In genomic region chr18:70334264-70334663, GRCh38 we compare ENCODE assay signal across 24 cellular contexts. TPM values are rescaled to one million over a fixed set of nuclear protein-coding genes. Genes with fewer than 3 reads are reported as not detected.
DNase-seq lines count a peak whose midpoint lies in the region; ATAC-seq, FAIRE-seq and TF ChIP-seq lines count a peak whose summit lies in the region.
"Had no signal": no experiment of that assay in that cellular context is flagged by ENCODE, and none has a peak within 500 bp of the region (broad histone marks: within the 10 kb centered on the region; RNA-seq: fewer than 3 reads in every experiment).

No MANE protein-coding gene starts in this region.

- DNase-seq in A549 (ENCODE audit: low read depth in 1 of 2, low spot score in 1 of 2) = no peak
- no peak for DNase-seq in RWPE2 (ENCODE audit: low spot score)
- DNase-seq in fibroblast of lung (ENCODE audit: low read depth in 2 of 2) = no peak
- DNase-seq in osteoblast (ENCODE audit: insufficient read length, low spot score, missing footprints) = no peak
- no peak for DNase-seq in nucleus accumbens (lab: John Stamatoyannopoulos, UW)
- DNase-seq in HEK293T (ENCODE audit: extremely low spot score) = no peak
- DNase-seq: activated CD8-positive, alpha-beta T cell treated with anti-CD3 and anti-CD28 coated beads for 36 hours; anterior cingulate cortex; CD8-positive, alpha-beta T cell; central memory CD4-positive, alpha-beta T cell; glutamatergic neuron; NCI-H1105; NCI-H2029; posterior cingulate gyrus; stimulated activated CD4-positive, alpha-beta T cell treated with anti-CD3 and anti-CD28 coated beads, Interleukin-15, amount 100 ng/mL, for 24 hours; stimulated activated naive CD4-positive, alpha-beta T cell treated with Interleukin-2 at 50 U/mL for 16 hours had no signal

- H3K4me3 ChIP-seq in A549 = no peak overlapping the region
- H3K4me3 ChIP-seq in RWPE2 (ENCODE audit: severe bottlenecking) = no peak overlapping the region
- no peak overlapping the region for H3K4me3 ChIP-seq in fibroblast of lung (replicated peaks in 1 of 4; ENCODE audit: control extremely low read depth in 1 of 4, insufficient read depth in 1 of 4, low read depth in 3 of 4, low read length in 4 of 4)
- H3K4me3 ChIP-seq in osteoblast (ENCODE audit: insufficient read depth, low read length) = no peak overlapping the region
- H3K4me3 ChIP-seq: GM12878, neural progenitor cell, SK-N-MC had no signal

- TF ChIP-seq POLR2A in A549 (IDR thresholded peaks at IDR 0.05; ENCODE audit: low read length) (no peak), GM18505 (IDR thresholded peaks at IDR 0.05; ENCODE audit: borderline replicate concordance, extremely low read depth, insufficient read depth, insufficient read length) (no peak)

- H2AFZ ChIP-seq in fibroblast of lung (ENCODE audit: low read length) (no peak overlapping the region), osteoblast (ENCODE audit: low read length) (no peak overlapping the region)
- H2AFZ ChIP-seq: neural progenitor cell had no signal

- H3K9me3 ChIP-seq in A549 (peaks cover 47% of the 10 kb centered on the region), RWPE2 (ENCODE audit: severe bottlenecking) (peaks cover 4% of the 10 kb centered on the region), fibroblast of lung (ENCODE audit: control insufficient read depth, insufficient read depth, low read depth, low read length) (no peaks in the 10 kb centered on the region), osteoblast (ENCODE audit: low read depth, low read length) (no peaks in the 10 kb centered on the region)

- no peak overlapping the region for H3K9ac ChIP-seq in fibroblast of lung (ENCODE audit: insufficient read depth, low read length)
- H3K9ac ChIP-seq: neural progenitor cell had no signal

- CTCF ChIA-PET in A549 (lab: Yijun Ruan, JAX) = interaction anchor here (0.6 to 2.0 kb wide), 4 partner anchors 18 to 139 kb away, joined by 4 to 12 read pairs (median 4); no protein-coding TSS in a partner anchor
- CTCF ChIA-PET in HEK293T (lab: Yijun Ruan, JAX) = no interaction called here

- no peak for TF ChIP-seq RAD21 in A549 (conservative IDR thresholded peaks at IDR 0.05 in 1 of 2, IDR thresholded peaks at IDR 0.05 in 1 of 2)

- H3K27me3 ChIP-seq in RWPE2 (ENCODE audit: insufficient read depth, poor library complexity, severe bottlenecking) (no peaks in the 10 kb centered on the region), fibroblast of lung (ENCODE audit: control insufficient read depth, insufficient read depth, low read length) (no peaks in the 10 kb centered on the region), osteoblast (ENCODE audit: insufficient read depth, low read length) (no peaks in the 10 kb centered on the region)
- H3K27me3 ChIP-seq: neural progenitor cell had no signal

- ATAC-seq in A549 = no peak
- no peak for ATAC-seq in RWPE2 (ENCODE audit: low read depth)
- ATAC-seq in activated CD4-positive, CD25-positive, alpha-beta regulatory T cell treated with anti-CD3 and anti-CD28 coated beads, Interleukin-2, amount 50 U/mL, for 24 hours = no peak
- ATAC-seq in GM18505 (IDR thresholded peaks at IDR 0.05; ENCODE audit: unreplicated experiment) = no peak
- ATAC-seq: activated CD8-positive, alpha-beta T cell treated with anti-CD3 and anti-CD28 coated beads for 36 hours; activated naive CD4-positive, alpha-beta T cell treated with anti-CD3 and anti-CD28 coated beads, Interleukin-2, amount 50 U/mL, for 72 hours; activated T-helper 17 cell treated with anti-CD3 and anti-CD28 coated beads, Interleukin-2, amount 50 U/mL, for 72 hours; CD8-positive, alpha-beta T cell; GM12878; sciatic nerve had no signal

- TF ChIP-seq EP300 in A549 (IDR thresholded peaks at IDR 0.05) = no peak

- H3K36me3 ChIP-seq in RWPE2 (ENCODE audit: low read depth) (peaks cover 4% of the 10 kb centered on the region), fibroblast of lung (ENCODE audit: control insufficient read depth, insufficient read depth, low read length) (peaks cover 5% of the 10 kb centered on the region), osteoblast (ENCODE audit: insufficient read depth, low read length) (peaks cover 12% of the 10 kb centered on the region)
- H3K36me3 ChIP-seq: neural progenitor cell had no signal

- H3K4me2 ChIP-seq in A549 (no peak overlapping the region), fibroblast of lung (ENCODE audit: extremely low read depth, insufficient read depth, low read length) (no peak overlapping the region), osteoblast (ENCODE audit: insufficient read depth, low read length) (no peak overlapping the region)
- H3K4me2 ChIP-seq: neural progenitor cell had no signal

- H3K79me2 ChIP-seq in fibroblast of lung (ENCODE audit: control insufficient read depth, insufficient read depth, low read length) = peaks cover 2% of the 10 kb centered on the region
- H3K79me2 ChIP-seq in osteoblast (ENCODE audit: insufficient read depth, low read length) = peaks cover 19% of the 10 kb centered on the region

- POLR2A ChIA-PET in A549 (lab: Yijun Ruan, JAX) = interaction anchor here (1.0 to 1.7 kb wide), 7 partner anchors 24 to 98 kb away, joined by 3 to 10 read pairs (median 6); no protein-coding TSS in a partner anchor
- POLR2A ChIA-PET in HEK293T (lab: Yijun Ruan, JAX) = no interaction called here

- no peak for FAIRE-seq in A549 (lab: Jason Lieb, UNC)
- FAIRE-seq: GM12878 had no signal

- H4K20me1 ChIP-seq in fibroblast of lung (ENCODE audit: control insufficient read depth, extremely low read depth, insufficient read depth, low read length) (no peaks in the 10 kb centered on the region), osteoblast (ENCODE audit: insufficient read depth, low read length) (no peaks in the 10 kb centered on the region)

- 89% methylated on average over 1 of the region's 1 CpG for WGBS in A549 (ENCODE audit: missing lambda C conversion rate)

- H3K4me1 ChIP-seq in A549 (peaks cover 69% of the 10 kb centered on the region), RWPE2 (ENCODE audit: insufficient read depth, poor library complexity, severe bottlenecking) (peaks cover 43% of the 10 kb centered on the region), fibroblast of lung (ENCODE audit: control insufficient read depth, extremely low read depth, insufficient read depth, low read length) (peaks cover 8% of the 10 kb centered on the region), osteoblast (ENCODE audit: insufficient read depth, low read length) (peaks cover 47% of the 10 kb centered on the region)
- H3K4me1 ChIP-seq: neural progenitor cell had no signal

- TF ChIP-seq CTCF in A549 (IDR thresholded peaks at IDR 0.05) = no peak
- no peak for TF ChIP-seq CTCF in RWPE2 (IDR thresholded peaks at IDR 0.05; ENCODE audit: poor library complexity, severe bottlenecking)
- no peak for TF ChIP-seq CTCF in fibroblast of lung (conservative IDR thresholded peaks at IDR 0.05 in 1 of 2, IDR thresholded peaks at IDR 0.05 in 1 of 2; ENCODE audit: low read depth in 1 of 2, low read length in 2 of 2)
- TF ChIP-seq CTCF in osteoblast (IDR thresholded peaks at IDR 0.05; ENCODE audit: extremely low read depth, low read depth, low read length) = no peak

- H3K27ac ChIP-seq in A549 (peak overlapping the region; percentile 88 to 93), RWPE2 (ENCODE audit: poor library complexity, severe bottlenecking) (peak overlapping the region; percentile 90), fibroblast of lung (ENCODE audit: insufficient read depth, low read length) (peak overlapping the region; percentile 70), osteoblast (ENCODE audit: low read depth, low read length) (peak overlapping the region; percentile 93)
- H3K27ac ChIP-seq: neural progenitor cell, SK-N-MC had no signal

TF ChIP-seq in A549, 52 proteins besides CTCF, POLR2A, EP300 and RAD21 (continues in another document):
- TF ChIP-seq RNF2 (IDR thresholded peaks at IDR 0.05; ENCODE audit: borderline replicate concordance, low read depth) = no peak
- TF ChIP-seq HOXB5 (CRISPR knock-in tag; IDR thresholded peaks at IDR 0.05) = no peak
- TF ChIP-seq JUN (IDR thresholded peaks at IDR 0.05) = no peak
- TF ChIP-seq TP53 (CRISPR knock-in tag; IDR thresholded peaks at IDR 0.05) = no peak
- no peak for TF ChIP-seq MAFK (IDR thresholded peaks at IDR 0.05; ENCODE audit: partially characterized antibody)
- TF ChIP-seq ELK1 (IDR thresholded peaks at IDR 0.05; ENCODE audit: low read depth, low read length) = no peak

TF ChIP-seq in HEK293T, 16 proteins besides CTCF, POLR2A, EP300 and RAD21:
- TF ChIP-seq FOXK2 (IDR thresholded peaks at IDR 0.05) (no peak), NFRKB (IDR thresholded peaks at IDR 0.05) (no peak)

RNA-seq across cellular contexts. Expression of gene SOCS6, which starts 45.4 kb away (rescaled TPM):
- 72.1 and 88.2 TPM in 2 replicates for polyA plus RNA-seq in A549 (2011; rRNA removed)
- 26.2 and 34.1 TPM in 2 replicates for polyA plus RNA-seq in A549 (2012; cell fraction: cytosol; rRNA removed)
- 25.7 and 26.8 TPM in 2 replicates for polyA plus RNA-seq in A549 (2012; cell fraction: nucleus; rRNA removed)
- polyA plus RNA-seq in A549 (2017; fragmentation: RNase III; extraction: RNeasy Plus Mini Kit Qiagen cat#74134 plus additional on column Dnase treatment) = 29.8 to 36.5 TPM (median 31.2 TPM) in 3 replicates
- polyA minus RNA-seq in A549 (2011; rRNA and poly(A)+ RNA removed) = 137 and 146 TPM in 2 replicates
- 37.0 and 44.1 TPM in 2 replicates for total RNA-seq in fibroblast of lung
- polyA plus RNA-seq in fibroblast of lung = 34.1 and 38.6 TPM in 2 replicates
- polyA plus RNA-seq in fibroblast of lung (2012) = 24.0 and 27.6 TPM in 2 replicates
- 41.1 and 62.1 TPM in 2 replicates for polyA minus RNA-seq in fibroblast of lung (ENCODE audit: low replicate concordance)
- 33.6 and 38.7 TPM in 2 replicates for total RNA-seq in osteoblast
